In the genomic region with DNA sequence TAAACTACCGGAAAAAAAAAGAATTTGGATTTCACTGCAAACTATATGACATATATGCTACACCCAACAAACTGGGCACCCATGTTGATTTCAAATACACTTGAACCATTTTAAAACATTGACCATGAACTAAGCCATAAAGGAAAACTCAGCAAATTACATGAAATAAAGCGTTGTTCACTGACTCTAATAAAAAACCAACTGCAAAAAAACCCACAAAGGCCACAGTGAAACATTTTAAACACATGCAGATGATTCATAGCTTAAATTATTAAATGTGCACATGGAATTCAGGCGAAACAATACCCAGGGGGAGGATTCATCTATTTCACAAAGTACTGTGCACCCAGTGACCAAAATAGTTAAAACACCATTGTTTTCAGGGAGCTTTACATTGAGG, we compare ENCODE assay signal across 18 cellular contexts. TPM values are rescaled to one million over a fixed set of nuclear protein-coding genes. Genes with fewer than 3 reads are reported as not detected.
"Had no signal": no experiment of that assay in that cellular context is flagged by ENCODE, and none has a peak within 500 bp of the region (broad histone marks: within the 10 kb centered on the region; RNA-seq: fewer than 3 reads in every experiment).

No MANE protein-coding gene starts in this region.

- H3K9ac ChIP-seq: parathyroid adenoma, SK-N-SH had no signal

- H2AFZ ChIP-seq: parathyroid adenoma had no signal

- H3K4me3 Mint-ChIP-seq: activated B cell treated with CpG ODN at 0.5 μM for 24 hours; activated T-cell treated with anti-CD3 and anti-CD28 coated beads, Interleukin-2, amount 50 U/mL, for 4 hours; brain; naive B cell; T-helper 17 cell had no signal

- H3K9me3 ChIP-seq: SK-N-SH had no signal

- H3K27ac Mint-ChIP-seq: activated B cell treated with CpG ODN at 0.5 μM for 24 hours, naive B cell, T-helper 17 cell had no signal

- H3K27ac ChIP-seq: foreskin keratinocyte, parathyroid adenoma had no signal

- H3K27me3 ChIP-seq: foreskin keratinocyte, tibial nerve had no signal

- H3K4me2 ChIP-seq: SK-N-SH had no signal

- H3K27me3 Mint-ChIP-seq: activated B cell treated with CpG ODN at 0.5 μM for 24 hours, naive B cell, T-helper 17 cell had no signal

- FAIRE-seq: islet of Langerhans had no signal

- DNase-seq: activated B cell treated with CpG ODN at 0.5 μM for 24 hours; activated CD4-positive, alpha-beta T cell treated with anti-CD3 and anti-CD28 coated beads, Interleukin-2, amount 50 U/mL, for 4 hours; activated naive CD4-positive, alpha-beta T cell treated with Interleukin-2 at 50 U/mL for 16 hours; activated T-cell treated with anti-CD3 and anti-CD28 coated beads, Interleukin-2, amount 50 U/mL, for 4 hours; dermis blood vessel endothelial cell; foreskin keratinocyte; head of caudate nucleus; naive B cell; SK-N-SH; stimulated activated CD4-positive, alpha-beta T cell treated with anti-CD3 and anti-CD28 coated beads, Interleukin-15, amount 100 ng/mL, for 24 hours; stimulated activated CD4-positive, alpha-beta T cell treated with anti-CD3 and anti-CD28 coated beads, Interleukin-4, amount 100 ng/mL, for 24 hours; T-helper 17 cell had no signal

- ATAC-seq: activated T-cell treated with anti-CD3 and anti-CD28 coated beads, Interleukin-2, amount 50 U/mL, for 4 hours; foreskin keratinocyte; T-helper 17 cell had no signal

- H3K4me1 Mint-ChIP-seq: activated B cell treated with CpG ODN at 0.5 μM for 24 hours, brain, naive B cell had no signal

- H3K4me1 ChIP-seq: foreskin keratinocyte, parathyroid adenoma had no signal

- H3K4me3 ChIP-seq: tibial nerve had no signal

- H3K79me2 ChIP-seq: parathyroid adenoma had no signal

RNA-seq across cellular contexts. Expression of a gene that starts 51.3 kb away (rescaled TPM):
- total RNA-seq: activated B cell treated with CpG ODN at 0.5 μM for 24 hours; activated T-cell treated with anti-CD3 and anti-CD28 coated beads, Interleukin-2, amount 50 U/mL, for 4 hours; dermis blood vessel endothelial cell; epithelial cell of proximal tubule; foreskin keratinocyte; lung microvascular endothelial cell; T-helper 17 cell; tibial nerve had no signal
